ENCODE assay signal across 8 cellular contexts in genomic region chr22:41517172-41518047, GRCh38. TPM values are rescaled to one million over a fixed set of nuclear protein-coding genes. Genes with fewer than 3 reads are reported as not detected.
DNase-seq lines count a peak whose midpoint lies in the region; ATAC-seq, FAIRE-seq and TF ChIP-seq lines count a peak whose summit lies in the region.

No MANE protein-coding gene starts in this region.

- H3K4me1 ChIP-seq in A549 = peaks cover 11% of the 10 kb centered on the region
- peaks cover 7 to 20% of the 10 kb centered on the region in 2 donors for H3K4me1 ChIP-seq in adrenal gland (replicated peaks in 1 of 2)
- peaks cover 45% of the 10 kb centered on the region for H3K4me1 ChIP-seq in psoas muscle

- ATAC-seq in A549 (peak; percentile 43 to 68), Right ventricle myocardium superior (ENCODE audit: poor library complexity) (peak; percentile 32), psoas muscle (peak; percentile 47 to 63 (median 60)), HG03039 (IDR thresholded peaks at IDR 0.05; ENCODE audit: unreplicated experiment) (no peak)

- 35% methylated on average over 15 of the region's 22 CpGs for WGBS in A549 (ENCODE audit: missing lambda C conversion rate)
- 55 to 63% (median 56%) methylated on average over 12 to 22 of the region's 22 CpGs for WGBS in adrenal gland, 4 donors
- WGBS in psoas muscle, 3 donors = 47 to 62% (median 49%) methylated on average over 22 of the region's 22 CpGs

- H3K4me3 ChIP-seq in A549 (no peak overlapping the region), adrenal gland (no peak overlapping the region), psoas muscle (no peak overlapping the region)

- H3K9me3 ChIP-seq in A549 (no peaks in the 10 kb centered on the region), adrenal gland (replicated peaks in 1 of 3) (no peaks in the 10 kb centered on the region), psoas muscle (no peaks in the 10 kb centered on the region)

- TF ChIP-seq POLR2A in A549 (IDR thresholded peaks at IDR 0.05; ENCODE audit: low read length) = no peak
- no peak for TF ChIP-seq POLR2A in adrenal gland (IDR thresholded peaks at IDR 0.05)

- CTCF ChIA-PET in A549 (lab: Yijun Ruan, JAX) = interaction anchor here (0.6 to 9.5 kb wide), 54 partner anchors 8 to 607 kb away, joined by 3 to 196 read pairs (median 5); partner anchors contain the start of genes ACO2, PHF5A, TEF and TOB2

- FAIRE-seq in A549 (lab: Jason Lieb, UNC) = no peak

- DNase-seq in A549 (ENCODE audit: low read depth in 1 of 2, low spot score in 1 of 2) = peak; percentile 48 to 63
- peak; percentile 65 for DNase-seq in NCI-H510A treated with DMSO at 0.1 percent for 48 hours (lab: John Stamatoyannopoulos, UW)
- peak; percentile 67 to 92 (median 82) for DNase-seq in adrenal gland
- peak; percentile 66 for DNase-seq in Right ventricle myocardium superior
- peak; percentile 69 to 85 for DNase-seq in psoas muscle
- no peak for DNase-seq in NCI-H2081 treated with DMSO at 0.1 percent for 48 hours (lab: John Stamatoyannopoulos, UW)

- no peak overlapping the region; a peak in 1 of 6 replicates for H3K27ac ChIP-seq in A549
- peak overlapping the region in 2 of 5 donors; percentile 26 to 44 for H3K27ac ChIP-seq in adrenal gland
- peak overlapping the region; percentile 19 for H3K27ac ChIP-seq in psoas muscle

- POLR2A ChIA-PET in A549 (lab: Yijun Ruan, JAX) = interaction anchor here (0.8 kb wide), 1 partner anchor 115 kb away, joined by 4 read pairs; no protein-coding TSS in a partner anchor

- peak; percentile 81 to 91 for TF ChIP-seq RAD21 in A549 (conservative IDR thresholded peaks at IDR 0.05 in 1 of 2, IDR thresholded peaks at IDR 0.05 in 1 of 2)

- peaks cover 0 to 66% of the 10 kb centered on the region in 2 donors for H3K36me3 ChIP-seq in adrenal gland (replicated peaks in 1 of 2)
- H3K36me3 ChIP-seq in psoas muscle (ENCODE audit: insufficient read depth in 1 of 2, low read depth in 1 of 2) = peaks cover 2 to 90% of the 10 kb centered on the region in 2 donors

- H3K4me2 ChIP-seq in A549 = no peak overlapping the region

- TF ChIP-seq EP300 in A549 (IDR thresholded peaks at IDR 0.05) = no peak

- TF ChIP-seq CTCF in A549 (IDR thresholded peaks at IDR 0.05) = peak; percentile 70
- peak; percentile 80 for TF ChIP-seq CTCF in GM12872 (IDR thresholded peaks at IDR 0.05; ENCODE audit: insufficient read depth, low read depth, low read length)
- TF ChIP-seq CTCF in adrenal gland (IDR thresholded peaks at IDR 0.05) = peak; percentile 88 to 94 (median 92)
- peak; percentile 88 for TF ChIP-seq CTCF in psoas muscle (IDR thresholded peaks at IDR 0.05)

- intact Hi-C loops in adrenal gland (cut with DNase I) = loop anchor here (5.0 to 10.0 kb wide), 2 partner anchors 53 to 115 kb away; partner anchors contain the start of genes ACO2 (in 1 of the 2) and PHF5A (in 1 of the 2)
- intact Hi-C loops in Right ventricle myocardium superior (cut with DNase I) = loop anchor here (5.0 kb wide), 1 partner anchor 115 kb away; no protein-coding TSS in a partner anchor
- intact Hi-C loops in psoas muscle (cut with DNase I) = loop anchor here (1.0 to 5.0 kb wide), 3 partner anchors 33 to 115 kb away; no protein-coding TSS in a partner anchor

- no peaks in the 10 kb centered on the region for H3K27me3 ChIP-seq in adrenal gland
- H3K27me3 ChIP-seq in psoas muscle (ENCODE audit: insufficient read depth in 3 of 3, low read length in 2 of 3) = no peaks in the 10 kb centered on the region

TF ChIP-seq in A549, 52 proteins besides CTCF, POLR2A, EP300 and RAD21:
- peak; percentile 56 for TF ChIP-seq SMC3 (IDR thresholded peaks at IDR 0.05)
- no peak for TF ChIP-seq HOXA7 (CRISPR knock-in tag; IDR thresholded peaks at IDR 0.05)
TF ChIP-seq in A549: peak in this region for 1.

RNA-seq across cellular contexts. Expression of gene POLR3H, which starts 26.9 kb away (rescaled TPM):
- 24.5 and 26.0 TPM in 2 replicates for polyA plus RNA-seq in A549 (2011; rRNA removed)
- polyA plus RNA-seq in A549 (2012; cell fraction: cytosol; rRNA removed) = 50.6 TPM in 2 replicates
- 37.0 and 41.9 TPM in 2 replicates for polyA plus RNA-seq in A549 (2012; cell fraction: nucleus; rRNA removed)
- 26.1 to 27.7 TPM (median 27.5 TPM) in 3 replicates for polyA plus RNA-seq in A549 (2017; fragmentation: RNase III; extraction: RNeasy Plus Mini Kit Qiagen cat#74134 plus additional on column Dnase treatment)
- 19.9 and 33.9 TPM in 2 replicates for polyA minus RNA-seq in A549 (2011; rRNA and poly(A)+ RNA removed)
- 10 to 100 TPM; 18.7 to 92.6 (median 41.8) TPM for total RNA-seq in adrenal gland
- polyA plus RNA-seq in adrenal gland = 10 to 100 TPM; 45.1 to 61.5 (median 53.6) TPM
- 18.3 TPM for total RNA-seq in Right ventricle myocardium superior
- total RNA-seq in psoas muscle = 10 to 100 TPM; 13.1 to 23.2 (median 18.5) TPM
- polyA plus RNA-seq in psoas muscle = 10 to 100 TPM; 17.1 to 28.6 (median 17.2) TPM

RNA-seq across cellular contexts. Expression of gene CSDC2, which starts 43.4 kb away (rescaled TPM):
- polyA plus RNA-seq in A549 (2011; rRNA removed) (0.45 and 0.54 TPM in 2 replicates), A549 (2017; fragmentation: RNase III; extraction: RNeasy Plus Mini Kit Qiagen cat#74134 plus additional on column Dnase treatment) (1.7 to 2.8 TPM (median 2.6 TPM) in 3 replicates), adrenal gland (100 to 1,000 TPM in 2 of 3 donors, 1 to 10 TPM in 1; 7.5 to 368 (median 212) TPM), psoas muscle (under 1 TPM; 0.60 to 0.69 (median 0.66) TPM)
- polyA plus RNA-seq in A549 (2012; cell fraction: cytosol; rRNA removed) = 0.62 and 0.89 TPM in 2 replicates
- 1.3 and 1.5 TPM in 2 replicates for polyA plus RNA-seq in A549 (2012; cell fraction: nucleus; rRNA removed)
- polyA minus RNA-seq in A549 (2011; rRNA and poly(A)+ RNA removed) = 0.17 and 0.54 TPM in 2 replicates
- total RNA-seq in adrenal gland (100 to 1,000 TPM in 7 of 8 donors, 10 to 100 TPM in 1; 81.5 to 281 (median 183) TPM), Right ventricle myocardium superior (252 TPM), psoas muscle (1 to 10 TPM in 1 of 4 donors, under 1 TPM in 3; 0.27 to 1.1 (median 0.77) TPM)

RNA-seq across cellular contexts. Expression of gene ACO2, which starts 48.5 kb away (rescaled TPM):
- polyA plus RNA-seq in A549 (2011; rRNA removed) (30.7 and 32.8 TPM in 2 replicates), A549 (2017; fragmentation: RNase III; extraction: RNeasy Plus Mini Kit Qiagen cat#74134 plus additional on column Dnase treatment) (43.7 to 45.7 TPM (median 43.7 TPM) in 3 replicates), adrenal gland (100 to 1,000 TPM in 1 of 3 donors, 10 to 100 TPM in 2; 35.5 to 135 (median 64.8) TPM), psoas muscle (100 to 1,000 TPM; 346 to 459 (median 402) TPM)
- 56.6 and 60.1 TPM in 2 replicates for polyA plus RNA-seq in A549 (2012; cell fraction: cytosol; rRNA removed)
- polyA plus RNA-seq in A549 (2012; cell fraction: nucleus; rRNA removed) = 70.9 and 105 TPM in 2 replicates
- polyA minus RNA-seq in A549 (2011; rRNA and poly(A)+ RNA removed) = 40.0 and 48.5 TPM in 2 replicates
- total RNA-seq in adrenal gland (100 to 1,000 TPM; 129 to 212 (median 151) TPM), Right ventricle myocardium superior (835 TPM), psoas muscle (100 to 1,000 TPM; 422 to 513 (median 474) TPM)

RNA-seq across cellular contexts. Expression of gene PHF5A, which starts 48.9 kb away (rescaled TPM):
- 69.4 and 82.6 TPM in 2 replicates for polyA plus RNA-seq in A549 (2011; rRNA removed)
- 66.3 and 69.3 TPM in 2 replicates for polyA plus RNA-seq in A549 (2012; cell fraction: cytosol; rRNA removed)
- 17.9 and 41.9 TPM in 2 replicates for polyA plus RNA-seq in A549 (2012; cell fraction: nucleus; rRNA removed)
- 78.4 to 86.6 TPM (median 80.1 TPM) in 3 replicates for polyA plus RNA-seq in A549 (2017; fragmentation: RNase III; extraction: RNeasy Plus Mini Kit Qiagen cat#74134 plus additional on column Dnase treatment)
- 31.4 and 38.0 TPM in 2 replicates for polyA minus RNA-seq in A549 (2011; rRNA and poly(A)+ RNA removed)
- 10 to 100 TPM; 18.2 to 35.9 (median 27.1) TPM for total RNA-seq in adrenal gland
- 10 to 100 TPM; 29.5 to 50.8 (median 38.4) TPM for polyA plus RNA-seq in adrenal gland
- 26.4 TPM for total RNA-seq in Right ventricle myocardium superior
- total RNA-seq in psoas muscle = 10 to 100 TPM; 19.9 to 40.0 (median 23.4) TPM
- 10 to 100 TPM; 34.3 to 79.2 (median 49.0) TPM for polyA plus RNA-seq in psoas muscle

Comparison
In these comparisons a context has a peak if more than half of its experiments do, and no peak if none do; other contexts are left out.
1. RNA of gene CSDC2, which starts 43.4 kb away (total RNA-seq): 252 TPM in Right ventricle myocardium superior (single experiment) and 81.5 to 281 TPM in adrenal gland; 0.27 to 1.1 TPM in psoas muscle; every median in the first group is over 10 times any median in the second.
2. Peak in every context shown above with its lines, with median percentiles within 50 percentile points of each other: CTCF ChIP-seq.